In genomic region chr12:12056951-12057350, GRCh38 we compare ENCODE assay signal across 1 cellular context.
TF ChIP-seq lines count a peak whose summit lies in the region.

No MANE protein-coding gene starts in this region.

TF ChIP-seq in H1, 55 proteins besides CTCF, POLR2A, EP300 and RAD21 (continued from another document):
- peak; percentile 33 for TF ChIP-seq CHD7 (IDR thresholded peaks at IDR 0.05; ENCODE audit: insufficient replicate concordance, low read length)
- peak; percentile 52; the same call in 1 of the 2 replicates for TF ChIP-seq POU5F1 (IDR thresholded peaks at IDR 0.05; ENCODE audit: low read depth, low read length)
- no peak for TF ChIP-seq POLR2AphosphoS5 (IDR thresholded peaks at IDR 0.05; ENCODE audit: low read depth, low read length)
- TF ChIP-seq BCL11A (IDR thresholded peaks at IDR 0.05; ENCODE audit: low read depth in 2 of 2, low read length in 2 of 2): peak in 1 of 2 experiments; percentile 53
- peak; percentile 87 for TF ChIP-seq SP1 (IDR thresholded peaks at IDR 0.05; ENCODE audit: low read depth, low read length)
- no peak for TF ChIP-seq EZH2 (IDR thresholded peaks at IDR 0.05; ENCODE audit: low read depth, low read length, severe bottlenecking)
- no peak for TF ChIP-seq SRF (IDR thresholded peaks at IDR 0.05; ENCODE audit: low read depth, low read length)
- TF ChIP-seq CREB1 (IDR thresholded peaks at IDR 0.05): no peak
- peak; percentile 82 for TF ChIP-seq TEAD4 (IDR thresholded peaks at IDR 0.05; ENCODE audit: low read depth, low read length)
- TF ChIP-seq RNF2 (IDR thresholded peaks at IDR 0.05; ENCODE audit: borderline replicate concordance, low read depth, low read length, missing control alignments, poor library complexity, severe bottlenecking): no peak
